Comparison of ENCODE assay signal across 8 cellular contexts in the genomic region with DNA sequence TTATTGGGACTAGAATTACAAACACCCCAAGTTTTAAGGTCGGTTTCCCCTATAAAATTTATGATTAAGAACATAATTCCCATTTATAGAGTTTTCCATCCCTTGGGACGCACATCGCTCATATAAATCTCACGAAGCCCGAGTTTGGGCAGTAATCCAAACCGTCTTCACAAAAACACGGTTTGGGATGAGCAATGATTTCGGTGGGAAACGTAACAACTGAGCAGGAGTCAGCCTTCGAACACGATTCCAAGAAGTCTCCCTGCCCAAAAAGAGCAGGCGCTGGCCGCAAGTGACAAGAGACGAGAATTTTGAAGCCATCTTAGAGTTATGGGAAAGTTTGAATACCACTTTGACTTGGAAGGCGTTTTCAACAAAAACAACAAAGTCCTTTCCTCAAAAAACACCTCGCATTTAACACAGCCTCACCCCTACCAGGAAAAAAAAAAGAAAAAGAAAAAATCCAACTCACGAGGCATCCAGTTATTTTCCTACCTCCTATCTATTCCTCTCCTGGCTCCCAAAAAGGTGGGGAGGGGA. TPM values are rescaled to one million over a fixed set of nuclear protein-coding genes. Genes with fewer than 3 reads are reported as not detected.
DNase-seq lines count a peak whose midpoint lies in the region; ATAC-seq, FAIRE-seq and TF ChIP-seq lines count a peak whose summit lies in the region.

No MANE protein-coding gene starts in this region.

- no peak for ATAC-seq in Right ventricle myocardium inferior

- no peaks in the 10 kb centered on the region for H3K27me3 Mint-ChIP-seq in activated naive CD8-positive, alpha-beta T cell

- H3K4me3 Mint-ChIP-seq in activated naive CD8-positive, alpha-beta T cell, result peak overlapping the region; percentile 88

- DNase-seq in right atrium auricular region (ENCODE audit: low spot score), result no peak
- no peak for DNase-seq in Right ventricle myocardium inferior (ENCODE audit: missing footprints)
- no peak for DNase-seq in smooth muscle cell (lab: John Stamatoyannopoulos, UW; ENCODE audit: unreplicated experiment)
- DNase-seq in NK-92 treated with Interleukin-12 subunit alpha and Interleukin-12 subunit beta, amount 100 ng/mL, for 24 hours (lab: John Stamatoyannopoulos, UW), result no peak
- no peak for DNase-seq in D721Med (ENCODE audit: insufficient read length, low spot score)
- DNase-seq in NOMO-1 treated with DMSO at 0.1 percent for 48 hours (lab: John Stamatoyannopoulos, UW; ENCODE audit: unreplicated experiment), result no peak

- no peaks in the 10 kb centered on the region for H3F3A ChIP-seq in smooth muscle cell (ENCODE audit: low read depth)

- H3K36me3 ChIP-seq in right atrium auricular region (no peaks in the 10 kb centered on the region), iPS-18a (ENCODE audit: control insufficient read depth, low read depth, low read length) (peaks cover 17% of the 10 kb centered on the region), smooth muscle cell (ENCODE audit: low read depth) (no peaks in the 10 kb centered on the region)

- H3K4me3 ChIP-seq in right atrium auricular region (peak overlapping the region; percentile 70 to 88), iPS-18a (ENCODE audit: low read length) (peak overlapping the region; percentile 77), smooth muscle cell (peak overlapping the region; percentile 94)

- H3K9me3 Mint-ChIP-seq in activated naive CD8-positive, alpha-beta T cell (ENCODE audit: low read depth), result no peaks in the 10 kb centered on the region

- H3K79me2 ChIP-seq in smooth muscle cell (ENCODE audit: low read depth), result peaks cover 45% of the 10 kb centered on the region

- peak overlapping the region; percentile 91 to 96 for H3K27ac ChIP-seq in right atrium auricular region
- peak overlapping the region; percentile 59 for H3K27ac ChIP-seq in iPS-18a (ENCODE audit: low read length)
- peak overlapping the region; percentile 17 for H3K27ac ChIP-seq in smooth muscle cell (ENCODE audit: low read depth)

- H3K9ac ChIP-seq in iPS-18a (ENCODE audit: low read length) (peak overlapping the region; percentile 89), smooth muscle cell (ENCODE audit: low read depth) (peak overlapping the region; percentile 74)

- peak overlapping the region; percentile 21 for H2AFZ ChIP-seq in smooth muscle cell (ENCODE audit: low read depth)

- H3K36me3 Mint-ChIP-seq in activated naive CD8-positive, alpha-beta T cell, result no peaks in the 10 kb centered on the region

- H3K4me1 ChIP-seq in right atrium auricular region, result peaks cover 0 to 37% of the 10 kb centered on the region in 2 donors
- peaks cover 32% of the 10 kb centered on the region for H3K4me1 ChIP-seq in iPS-18a (ENCODE audit: control insufficient read depth, low read depth, low read length)
- peaks cover 24% of the 10 kb centered on the region for H3K4me1 ChIP-seq in smooth muscle cell (ENCODE audit: low read depth)

- peaks cover 55% of the 10 kb centered on the region for H3K4me1 Mint-ChIP-seq in activated naive CD8-positive, alpha-beta T cell (ENCODE audit: low read depth)

- H3K27me3 ChIP-seq in right atrium auricular region (no peaks in the 10 kb centered on the region), iPS-18a (ENCODE audit: control insufficient read depth, insufficient read depth, low read length) (peaks cover 11% of the 10 kb centered on the region), smooth muscle cell (ENCODE audit: low read depth) (peaks cover 10% of the 10 kb centered on the region)

- H4K20me1 ChIP-seq in smooth muscle cell (ENCODE audit: low read depth), result peaks cover 4% of the 10 kb centered on the region

- intact Hi-C loops in Right ventricle myocardium inferior (cut with DNase I), result loop anchor here (2.0 kb wide), 1 partner anchor 42 kb away; no protein-coding TSS in a partner anchor

- TF ChIP-seq CTCF in right atrium auricular region (IDR thresholded peaks at IDR 0.05) (no peak), smooth muscle cell (IDR thresholded peaks at IDR 0.05; ENCODE audit: borderline replicate concordance, insufficient read depth, poor library complexity, severe bottlenecking) (no peak), D721Med (IDR thresholded peaks at IDR 0.05; ENCODE audit: insufficient read depth, missing control alignments) (no peak)

- no peak for FAIRE-seq in D721Med (lab: Jason Lieb, UNC)

- peak overlapping the region; percentile 87 for H3K4me2 ChIP-seq in smooth muscle cell

- H3K9me3 ChIP-seq in right atrium auricular region (no peaks in the 10 kb centered on the region), iPS-18a (ENCODE audit: control insufficient read depth, low read depth, low read length) (no peaks in the 10 kb centered on the region), smooth muscle cell (replicated peaks; ENCODE audit: low read depth) (no peaks in the 10 kb centered on the region)

- WGBS in smooth muscle cell (ENCODE audit: low lambda C conversion rate), result 2% methylated on average over 17 of the region's 17 CpGs

- peak overlapping the region; percentile 91 for H3K27ac Mint-ChIP-seq in activated naive CD8-positive, alpha-beta T cell

RNA-seq across cellular contexts. Expression of a gene that starts 1.7 kb away (rescaled TPM):
- total RNA-seq in right atrium auricular region (10 to 100 TPM; 20.7 to 22.8 TPM), Right ventricle myocardium inferior (30.3 TPM), smooth muscle cell (24.1 and 29.5 TPM in 2 replicates)
- polyA plus RNA-seq in smooth muscle cell, result 36.5 and 48.3 TPM in 2 replicates

RNA-seq across cellular contexts. Expression of a gene that starts 46.5 kb away (rescaled TPM):
- total RNA-seq in right atrium auricular region (10 to 100 TPM; 44.6 to 89.1 TPM), Right ventricle myocardium inferior (177 TPM), smooth muscle cell (14.4 and 17.3 TPM in 2 replicates)
- polyA plus RNA-seq in smooth muscle cell, result 27.5 and 33.1 TPM in 2 replicates

Comparison
In these comparisons a context has a peak if more than half of its experiments do, and no peak if none do; other contexts are left out.
1. H3K27ac ChIP-seq: peak in every context shown above with its lines; median percentile 94 in right atrium auricular region; 59 in iPS-18a; 17 in smooth muscle cell.